7 cellular contexts compared by ENCODE assay signal in the genomic region with DNA sequence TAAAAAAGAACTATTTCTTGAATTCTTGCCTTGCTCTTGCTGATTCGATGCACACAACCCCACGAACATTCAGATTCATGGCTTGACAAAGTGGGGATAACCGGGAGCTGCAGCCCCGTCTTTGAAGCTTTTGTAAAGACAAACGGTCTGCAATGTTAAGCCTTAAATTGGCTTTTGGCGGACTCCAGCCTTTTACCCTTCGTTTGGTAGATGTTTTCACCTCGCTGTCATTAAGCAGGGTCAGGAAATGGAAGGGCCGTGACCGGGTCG. TPM values are rescaled to one million over a fixed set of nuclear protein-coding genes. Genes with fewer than 3 reads are reported as not detected.
DNase-seq lines count a peak whose midpoint lies in the region; ATAC-seq and FAIRE-seq lines count a peak whose summit lies in the region.

No MANE protein-coding gene starts in this region.

- peak; percentile 84 for FAIRE-seq in GM19239 (lab: Jason Lieb, UNC)

- ATAC-seq in natural killer cell treated with Interleukin-12 subunit alpha and Interleukin-12 subunit beta and Interleukin-15 and Interleukin-18, amount 100 ng/mL, for 72 hours, result no peak
- ATAC-seq in HG02798 (IDR thresholded peaks at IDR 0.05; ENCODE audit: poor library complexity, unreplicated experiment), result no peak

- H3K27ac ChIP-seq in duodenal mucosa (ENCODE audit: low read depth, low read length), result peak overlapping the region; percentile 81

- DNase-seq in GM19239 (ENCODE audit: insufficient read length, low spot score) (no peak), NT2/D1 (ENCODE audit: low read depth, low spot score) (no peak), DMS79 treated with DMSO at 0.1 percent for 48 hours (lab: John Stamatoyannopoulos, UW) (no peak), D341Med (ENCODE audit: low spot score) (no peak)
- no peak for DNase-seq in natural killer cell treated with Interleukin-12 subunit alpha and Interleukin-12 subunit beta and Interleukin-15 and Interleukin-18, amount 100 ng/mL, for 72 hours (ENCODE audit: low spot score)

- H3K27me3 Mint-ChIP-seq in natural killer cell treated with Interleukin-12 subunit alpha and Interleukin-12 subunit beta and Interleukin-15 and Interleukin-18, amount 100 ng/mL, for 72 hours, result no peaks in the 10 kb centered on the region

- H3K4me1 Mint-ChIP-seq in natural killer cell treated with Interleukin-12 subunit alpha and Interleukin-12 subunit beta and Interleukin-15 and Interleukin-18, amount 100 ng/mL, for 72 hours (ENCODE audit: low read depth in 2 of 2), result peaks cover 29 to 49% of the 10 kb centered on the region in 2 donors

- H3K9ac ChIP-seq in NT2/D1 (ENCODE audit: insufficient read length, low read depth), result peak overlapping the region; percentile 92
- H3K9ac ChIP-seq in duodenal mucosa (ENCODE audit: low read depth in 1 of 2, low read length in 2 of 2), result peak overlapping the region; percentile 89 to 95

- peaks cover 4% of the 10 kb centered on the region for H3K4me1 ChIP-seq in NT2/D1 (ENCODE audit: insufficient read depth, insufficient read length)
- H3K4me1 ChIP-seq in duodenal mucosa (ENCODE audit: control insufficient read depth in 1 of 2, insufficient read depth in 2 of 2, low read length in 2 of 2), result peaks cover 24 to 28% of the 10 kb centered on the region in 2 donors

- H3K4me3 ChIP-seq in NT2/D1 (ENCODE audit: insufficient read length, low read depth) (peak overlapping the region; percentile 72), duodenal mucosa (ENCODE audit: low read depth in 1 of 2, low read length in 2 of 2) (peak overlapping the region; percentile 73 to 98)

- H3K9me3 ChIP-seq in NT2/D1 (ENCODE audit: insufficient read depth, low read length) (no peaks in the 10 kb centered on the region), duodenal mucosa (ENCODE audit: control insufficient read depth in 1 of 2, low read length in 2 of 2) (no peaks in the 10 kb centered on the region)

- no peaks in the 10 kb centered on the region for H3K36me3 Mint-ChIP-seq in natural killer cell treated with Interleukin-12 subunit alpha and Interleukin-12 subunit beta and Interleukin-15 and Interleukin-18, amount 100 ng/mL, for 72 hours

- H3K9me3 Mint-ChIP-seq in natural killer cell treated with Interleukin-12 subunit alpha and Interleukin-12 subunit beta and Interleukin-15 and Interleukin-18, amount 100 ng/mL, for 72 hours, result no peaks in the 10 kb centered on the region

- no peaks in the 10 kb centered on the region for H3K27me3 ChIP-seq in NT2/D1 (ENCODE audit: insufficient read depth, insufficient read length)
- H3K27me3 ChIP-seq in duodenal mucosa (ENCODE audit: control insufficient read depth in 1 of 2, insufficient read depth in 2 of 2, low read length in 2 of 2), result no peaks in the 10 kb centered on the region

- peak overlapping the region; percentile 95 to 96 for H3K27ac Mint-ChIP-seq in natural killer cell treated with Interleukin-12 subunit alpha and Interleukin-12 subunit beta and Interleukin-15 and Interleukin-18, amount 100 ng/mL, for 72 hours

- peaks cover 9% of the 10 kb centered on the region for H3K36me3 ChIP-seq in NT2/D1 (ENCODE audit: insufficient read depth, insufficient read length, low read length)
- peaks cover 7 to 8% of the 10 kb centered on the region in 2 donors for H3K36me3 ChIP-seq in duodenal mucosa (ENCODE audit: control insufficient read depth in 1 of 2, insufficient read depth in 2 of 2, low read length in 2 of 2)

- H3K4me3 Mint-ChIP-seq in natural killer cell treated with Interleukin-12 subunit alpha and Interleukin-12 subunit beta and Interleukin-15 and Interleukin-18, amount 100 ng/mL, for 72 hours, result peak overlapping the region; percentile 98

RNA-seq across cellular contexts. Expression of a gene that starts 0.4 kb away (rescaled TPM):
- 10 to 100 TPM; 14.5 to 24.7 TPM for total RNA-seq in natural killer cell treated with Interleukin-12 subunit alpha and Interleukin-12 subunit beta and Interleukin-15 and Interleukin-18, amount 100 ng/mL, for 72 hours

RNA-seq across cellular contexts. Expression of a gene that starts 21.2 kb away (rescaled TPM):
- 1 to 10 TPM; 3.9 to 5.0 TPM for total RNA-seq in natural killer cell treated with Interleukin-12 subunit alpha and Interleukin-12 subunit beta and Interleukin-15 and Interleukin-18, amount 100 ng/mL, for 72 hours
